ENCODE assay signal across 17 cellular contexts in genomic region chr1:172496678-172497077, GRCh38. TPM values are rescaled to one million over a fixed set of nuclear protein-coding genes. Genes with fewer than 3 reads are reported as not detected.
DNase-seq lines count a peak whose midpoint lies in the region; ATAC-seq, FAIRE-seq and TF ChIP-seq lines count a peak whose summit lies in the region.
"Had no signal": no experiment of that assay in that cellular context is flagged by ENCODE, and none has a peak within 500 bp of the region (broad histone marks: within the 10 kb centered on the region; RNA-seq: fewer than 3 reads in every experiment).

No MANE protein-coding gene starts in this region.

- H3K4me3 ChIP-seq in cardiac muscle cell (no peak overlapping the region), right cardiac atrium (ENCODE audit: low read length) (no peak overlapping the region), astrocyte (ENCODE audit: insufficient read depth, low read depth, low read length) (no peak overlapping the region), thyroid gland (replicated peaks in 1 of 3) (no peak overlapping the region), upper lobe of right lung (no peak overlapping the region)
- H3K4me3 ChIP-seq: esophagus squamous epithelium, uterus had no signal

- 17% methylated on average over 1 of the region's 1 CpG for whole genome bisulfite sequencing in right cardiac atrium
- 53 to 61% methylated on average over 1 of the region's 1 CpG for WGBS in thyroid gland, 2 donors

- H3K4me1 Mint-ChIP-seq in astrocyte (ENCODE audit: low read depth, unreplicated experiment) (peaks cover 9% of the 10 kb centered on the region), nephron (peaks cover 26% of the 10 kb centered on the region)

- peak overlapping the region; percentile 34 for H3K27ac Mint-ChIP-seq in astrocyte (ENCODE audit: unreplicated experiment)
- peak overlapping the region; percentile 89 to 98 (median 94) for H3K27ac Mint-ChIP-seq in nephron

- H3K4me3 Mint-ChIP-seq in astrocyte (ENCODE audit: unreplicated experiment) (no peak overlapping the region), nephron (no peak overlapping the region)
- H3K4me3 Mint-ChIP-seq: H9 had no signal

- peak overlapping the region; percentile 51 for H3K4me2 ChIP-seq in astrocyte (ENCODE audit: low read length)

- no peaks in the 10 kb centered on the region for H3K27me3 ChIP-seq in cardiac muscle cell
- H3K27me3 ChIP-seq in right cardiac atrium (ENCODE audit: control insufficient read depth, insufficient read depth) = no peaks in the 10 kb centered on the region
- no peaks in the 10 kb centered on the region for H3K27me3 ChIP-seq in astrocyte (ENCODE audit: insufficient read depth, low read length)
- H3K27me3 ChIP-seq in thyroid gland = no peaks in the 10 kb centered on the region
- no peaks in the 10 kb centered on the region for H3K27me3 ChIP-seq in upper lobe of right lung
- H3K27me3 ChIP-seq: BE2C, esophagus squamous epithelium, uterus had no signal

- H3K27me3 Mint-ChIP-seq in astrocyte (ENCODE audit: low read depth, unreplicated experiment) (peaks cover 8% of the 10 kb centered on the region), nephron (ENCODE audit: low read depth) (peaks cover 9% of the 10 kb centered on the region)

- H3K9ac ChIP-seq in astrocyte (ENCODE audit: low read length) = no peak overlapping the region

- H3K9me3 Mint-ChIP-seq in astrocyte (ENCODE audit: unreplicated experiment) (no peaks in the 10 kb centered on the region), nephron (no peaks in the 10 kb centered on the region)
- H3K9me3 Mint-ChIP-seq: H9 had no signal

- TF ChIP-seq CTCF in cardiac muscle cell (IDR thresholded peaks at IDR 0.05; ENCODE audit: low read depth, low read length) (no peak), astrocyte (IDR thresholded peaks at IDR 0.05; ENCODE audit: insufficient read depth, low read depth, low read length) (no peak), nephron (IDR thresholded peaks at IDR 0.05; ENCODE audit: unreplicated experiment in 3 of 3) (no peak), thyroid gland (IDR thresholded peaks at IDR 0.05) (no peak), upper lobe of right lung (IDR thresholded peaks at IDR 0.05) (no peak)

- H3K9me3 ChIP-seq in cardiac muscle cell (ENCODE audit: low read depth) (no peaks in the 10 kb centered on the region), right cardiac atrium (ENCODE audit: control insufficient read depth, low read length) (no peaks in the 10 kb centered on the region), astrocyte (ENCODE audit: insufficient read depth, low read depth, low read length) (no peaks in the 10 kb centered on the region), thyroid gland (no peaks in the 10 kb centered on the region), upper lobe of right lung (no peaks in the 10 kb centered on the region)
- H3K9me3 ChIP-seq: BE2C, esophagus squamous epithelium, uterus had no signal

- intact Hi-C loops in right cardiac atrium (cut with DNase I) (no loop called here), thyroid gland (cut with DNase I) (no loop called here), upper lobe of right lung (cut with DNase I) (no loop called here)

- H3K27ac ChIP-seq in cardiac muscle cell = peak overlapping the region; percentile 98
- no peak overlapping the region for H3K27ac ChIP-seq in right cardiac atrium (ENCODE audit: low read length)
- no peak overlapping the region for H3K27ac ChIP-seq in astrocyte (ENCODE audit: low read depth, low read length)
- peak overlapping the region in 2 of 3 donors; percentile 67 to 75 for H3K27ac ChIP-seq in thyroid gland
- H3K27ac ChIP-seq in upper lobe of right lung = no peak overlapping the region
- H3K27ac ChIP-seq: uterus had no signal

- no peaks in the 10 kb centered on the region for H3K36me3 ChIP-seq in cardiac muscle cell
- no peaks in the 10 kb centered on the region for H3K36me3 ChIP-seq in astrocyte (ENCODE audit: insufficient read depth, low read length)
- H3K36me3 ChIP-seq in thyroid gland = no peaks in the 10 kb centered on the region
- H3K36me3 ChIP-seq in upper lobe of right lung = no peaks in the 10 kb centered on the region
- H3K36me3 ChIP-seq: BE2C, esophagus squamous epithelium, uterus had no signal

- no peaks in the 10 kb centered on the region for H4K20me1 ChIP-seq in astrocyte (ENCODE audit: insufficient read depth, low read length)

- no peaks in the 10 kb centered on the region for H3K79me2 ChIP-seq in astrocyte (ENCODE audit: insufficient read depth, low read length)

- peak overlapping the region; percentile 29 for H2AFZ ChIP-seq in astrocyte (ENCODE audit: low read depth, low read length)

- peak in 1 of 2 donors; percentile 15 for DNase-seq in cardiac muscle cell (ENCODE audit: low read depth in 1 of 2, low spot score in 1 of 2)
- DNase-seq in right cardiac atrium = no peak
- DNase-seq in astrocyte (ENCODE audit: low read depth) = no peak
- DNase-seq in thyroid gland = no peak
- DNase-seq in stimulated activated CD4-positive, alpha-beta T cell treated with anti-CD3 and anti-CD28 coated beads, Interleukin-12 subunit alpha, Interleukin-12 subunit beta, amount 100 ng/mL, for 4 hours = no peak
- no peak for DNase-seq in AG20443 (ENCODE audit: low spot score)
- no peak for DNase-seq in upper lobe of right lung
- DNase-seq: activated CD4-positive, alpha-beta T cell treated with anti-CD3 and anti-CD28 coated beads, Interleukin-2, amount 50 U/mL, for 48 hours; activated effector memory CD4-positive, alpha-beta T cell treated with anti-CD3 and anti-CD28 coated beads, Interleukin-2, amount 50 U/mL, for 16 hours; effector CD8-positive, alpha-beta T cell; esophagus squamous epithelium; left colon; uterus had no signal

- H3K36me3 Mint-ChIP-seq in astrocyte (ENCODE audit: low read depth, unreplicated experiment) (no peaks in the 10 kb centered on the region), nephron (ENCODE audit: low read depth) (no peaks in the 10 kb centered on the region)

- ATAC-seq in right cardiac atrium (no peak), upper lobe of right lung (no peak)
- ATAC-seq: left colon, Right ventricle myocardium inferior had no signal

- FAIRE-seq in astrocyte (lab: Jason Lieb, UNC) = no peak

- TF ChIP-seq POLR2A in thyroid gland (IDR thresholded peaks at IDR 0.05) = no peak

- H3K4me1 ChIP-seq in cardiac muscle cell (ENCODE audit: low read depth) (peaks cover 25% of the 10 kb centered on the region), right cardiac atrium (ENCODE audit: control insufficient read depth, insufficient read depth, low read length) (peaks cover 2% of the 10 kb centered on the region), astrocyte (ENCODE audit: insufficient read depth, low read length) (peaks cover 8% of the 10 kb centered on the region), thyroid gland (peaks cover 21 to 25% of the 10 kb centered on the region in 2 donors), upper lobe of right lung (peaks cover 9% of the 10 kb centered on the region)
- H3K4me1 ChIP-seq: uterus had no signal

RNA-seq across cellular contexts. Expression of gene SUCO, which starts 36.3 kb away (rescaled TPM):
- total RNA-seq in cardiac muscle cell (41.4 and 48.6 TPM in 2 replicates), right cardiac atrium (10 to 100 TPM; 31.4 to 36.1 (median 32.0) TPM), astrocyte (55.9 and 63.7 TPM in 2 replicates), thyroid gland (10 to 100 TPM; 34.7 to 67.9 (median 37.7) TPM), upper lobe of right lung (34.1 TPM)
- polyA plus RNA-seq in cardiac muscle cell (23.0 and 28.9 TPM in 2 replicates), right cardiac atrium (10.3 TPM)

RNA-seq across cellular contexts. Expression of gene PIGC, which starts 52.8 kb away (rescaled TPM):
- total RNA-seq in cardiac muscle cell = 10.9 and 14.0 TPM in 2 replicates
- 29.1 and 35.1 TPM in 2 replicates for polyA plus RNA-seq in cardiac muscle cell
- 10 to 100 TPM; 15.0 to 19.1 (median 18.5) TPM for total RNA-seq in right cardiac atrium
- polyA plus RNA-seq in right cardiac atrium = 20.6 TPM
- 17.8 and 19.5 TPM in 2 replicates for total RNA-seq in astrocyte
- 10 to 100 TPM; 19.4 to 23.4 (median 20.9) TPM for total RNA-seq in thyroid gland
- total RNA-seq in upper lobe of right lung = 21.0 TPM

Comparison
In these comparisons a context has a peak if more than half of its experiments do, and no peak if none do; other contexts are left out.
1. H3K27ac ChIP-seq: peak in cardiac muscle cell (single experiment) and thyroid gland (2 of 3); none in right cardiac atrium (single experiment), astrocyte (single experiment) and upper lobe of right lung (single experiment).